ENCODE assay signal across 17 cellular contexts in the genomic region with DNA sequence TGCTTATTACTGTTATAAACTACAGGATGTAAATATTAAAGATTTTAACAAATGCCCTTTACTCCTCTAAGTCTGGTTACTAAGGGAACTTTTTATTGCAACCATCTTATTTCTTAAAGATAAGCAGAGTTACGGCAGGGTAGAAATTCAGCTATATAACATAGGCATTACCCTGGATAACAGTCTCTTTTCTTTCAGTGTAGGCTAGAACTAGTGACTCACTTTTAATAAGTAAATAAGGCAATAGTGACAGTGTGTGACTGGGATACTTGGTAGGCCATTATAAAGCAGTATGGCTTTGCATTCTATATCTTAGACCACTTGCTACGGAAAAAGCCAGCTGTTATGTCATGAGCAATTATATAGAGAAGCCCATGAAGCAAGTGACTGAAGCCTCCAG.
A peak's percentile ranks its signal among the peaks of the same experiment; 100 is the strongest.
DNase-seq lines count a peak whose midpoint lies in the region; ATAC-seq and TF ChIP-seq lines count a peak whose summit lies in the region.
"Had no signal": no experiment of that assay in that cellular context is flagged by ENCODE, and none has a peak within 500 bp of the region (broad histone marks: within the 10 kb centered on the region; RNA-seq: fewer than 3 reads in every experiment).

No MANE protein-coding gene starts in this region.

- H3K9ac ChIP-seq in OCI-LY1 (ENCODE audit: low read length) (no peak overlapping the region), SU-DHL-6 (ENCODE audit: low read length) (0 out of 2 replicates have a peak overlapping the region, but pooled peaks have one; percentile 30)

- H3K27me3 ChIP-seq in OCI-LY1 (ENCODE audit: insufficient read depth, low read length): no peaks in the 10 kb centered on the region
- H3K27me3 ChIP-seq in SU-DHL-6 (ENCODE audit: low read length): no peaks in the 10 kb centered on the region

- H3K9me3 ChIP-seq in OCI-LY1 (ENCODE audit: low read length) (no peaks in the 10 kb centered on the region), SU-DHL-6 (ENCODE audit: insufficient read depth, low read length) (no peaks in the 10 kb centered on the region)
- H3K9me3 ChIP-seq: Caco-2, HAP-1 had no signal

- TF ChIP-seq CTCF in OCI-LY1 (IDR thresholded peaks at IDR 0.05; ENCODE audit: low read length): no peak
- TF ChIP-seq CTCF in SU-DHL-6 (IDR thresholded peaks at IDR 0.05; ENCODE audit: insufficient read depth, low read length, poor library complexity, severe bottlenecking): no peak

- peaks cover 23% of the 10 kb centered on the region for H3K4me1 ChIP-seq in OCI-LY1 (ENCODE audit: insufficient read depth, low read length, severe bottlenecking)
- H3K4me1 ChIP-seq: Caco-2, HAP-1 had no signal

- H3K79me2 ChIP-seq in OCI-LY1 (ENCODE audit: insufficient read depth, low read length) (no peaks in the 10 kb centered on the region), SU-DHL-6 (ENCODE audit: insufficient read depth, low read length) (no peaks in the 10 kb centered on the region)

- H3K27ac ChIP-seq in OCI-LY1 (ENCODE audit: low read depth, low read length, poor library complexity, severe bottlenecking) (peak overlapping the region; percentile 77), SU-DHL-6 (ENCODE audit: low read depth, low read length) (peak overlapping the region; percentile 97)
- H3K27ac ChIP-seq: HL-60 had no signal

- 0 out of 2 replicates have a peak overlapping the region, but pooled peaks have one; percentile 74 for H2AFZ ChIP-seq in OCI-LY1 (ENCODE audit: low read length)
- peak overlapping the region; percentile 83 for H2AFZ ChIP-seq in SU-DHL-6 (ENCODE audit: low read depth, low read length, severe bottlenecking)

- H3K4me3 ChIP-seq in OCI-LY1 (ENCODE audit: low read depth, low read length, poor library complexity, severe bottlenecking): no peak overlapping the region
- H3K4me3 ChIP-seq in SU-DHL-6 (ENCODE audit: insufficient read depth, low read length, poor library complexity, severe bottlenecking): no peak overlapping the region
- H3K4me3 ChIP-seq: GM12878, HAP-1, K562 had no signal

- H3K9me2 ChIP-seq in OCI-LY1 (ENCODE audit: low read depth, low read length): no peaks in the 10 kb centered on the region
- H3K9me2 ChIP-seq in SU-DHL-6 (replicated peaks; ENCODE audit: insufficient read depth, low read length): no peaks in the 10 kb centered on the region

- H3K36me3 ChIP-seq in OCI-LY1 (ENCODE audit: insufficient read depth, low read length) (no peaks in the 10 kb centered on the region), SU-DHL-6 (ENCODE audit: low read length) (no peaks in the 10 kb centered on the region)
- H3K36me3 ChIP-seq: HAP-1 had no signal

- H4K20me1 ChIP-seq in OCI-LY1 (ENCODE audit: insufficient read depth, low read length) (no peaks in the 10 kb centered on the region), SU-DHL-6 (ENCODE audit: low read depth, low read length) (no peaks in the 10 kb centered on the region)

- H3K4me2 ChIP-seq in OCI-LY1 (ENCODE audit: low read length) (no peak overlapping the region), SU-DHL-6 (ENCODE audit: low read depth, low read length, poor library complexity, severe bottlenecking) (peak overlapping the region; percentile 64)

- H3F3A ChIP-seq in OCI-LY1 (ENCODE audit: insufficient read depth, low read length) (no peaks in the 10 kb centered on the region), SU-DHL-6 (ENCODE audit: insufficient read depth) (peaks cover 18% of the 10 kb centered on the region)

- peak; percentile 12 for DNase-seq in NCI-H82 (lab: John Stamatoyannopoulos, UW)
- DNase-seq in NCI-H82 treated with DMSO at 0.1 percent for 48 hours (lab: John Stamatoyannopoulos, UW; ENCODE audit: unreplicated experiment): no peak
- no peak for DNase-seq in HT-29 (ENCODE audit: low spot score)
- DNase-seq: C1 segment of cervical spinal cord; Caco-2; CD4-positive, CD25-positive, alpha-beta regulatory T cell; CD8-positive, alpha-beta memory T cell; DMS79 treated with DMSO at 0.1 percent for 48 hours; EL; IMR-90 had no signal

- no peak for ATAC-seq in GM21737 (IDR thresholded peaks at IDR 0.05; ENCODE audit: unreplicated experiment)
- ATAC-seq: GM12878, K562 had no signal
